In the genomic region with DNA sequence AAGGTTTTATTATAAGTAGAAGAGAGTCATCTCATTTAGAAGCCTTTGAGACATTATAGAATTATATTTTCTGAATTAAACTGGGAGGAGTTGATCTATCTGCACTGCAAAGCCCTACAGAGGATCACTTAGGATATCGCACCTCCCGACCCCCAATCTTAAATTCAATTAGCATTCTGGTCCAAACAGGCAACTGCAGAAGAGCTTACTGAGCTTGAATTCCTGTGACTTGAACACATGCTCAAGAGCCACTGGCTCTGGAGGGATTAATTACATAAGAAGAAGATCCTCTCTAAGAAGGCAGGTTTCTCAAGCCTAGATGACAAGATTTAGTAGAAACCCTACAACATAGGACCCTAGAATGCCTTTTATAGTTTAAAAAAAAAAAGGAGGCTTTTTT, we compare ENCODE assay signal across 18 cellular contexts.
"Had no signal": no experiment of that assay in that cellular context is flagged by ENCODE, and none has a peak within 500 bp of the region (broad histone marks: within the 10 kb centered on the region; RNA-seq: fewer than 3 reads in every experiment).

No MANE protein-coding gene starts in this region.

- H3K27ac ChIP-seq: SJSA1, SK-N-MC had no signal

- H3K36me3 ChIP-seq: MG63, SJSA1 had no signal

- H3K27me3 ChIP-seq: MG63, SJSA1 had no signal

- H3K4me3 ChIP-seq: MG63, SJSA1, SK-N-MC had no signal

- DNase-seq: IMR-90, Karpas-422, KG1, MG63, NCI-H1092, NCI-H1105 treated with DMSO at 0.1 percent for 48 hours, NCI-H1417 treated with DMSO at 0.1 percent for 48 hours, NCI-H146, NCI-H187, NCI-H2029, NCI-H2081 treated with DMSO at 0.1 percent for 48 hours, NCI-H2227 treated with DMSO at 0.1 percent for 48 hours, Right ventricle myocardium superior, RPMI8226, SIG-M5 had no signal

- H3K4me1 ChIP-seq: SJSA1 had no signal

- H3K9me3 ChIP-seq: MG63, SJSA1 had no signal

- ATAC-seq: HepG2 had no signal
